16 cellular contexts compared by ENCODE assay signal in the genomic region with DNA sequence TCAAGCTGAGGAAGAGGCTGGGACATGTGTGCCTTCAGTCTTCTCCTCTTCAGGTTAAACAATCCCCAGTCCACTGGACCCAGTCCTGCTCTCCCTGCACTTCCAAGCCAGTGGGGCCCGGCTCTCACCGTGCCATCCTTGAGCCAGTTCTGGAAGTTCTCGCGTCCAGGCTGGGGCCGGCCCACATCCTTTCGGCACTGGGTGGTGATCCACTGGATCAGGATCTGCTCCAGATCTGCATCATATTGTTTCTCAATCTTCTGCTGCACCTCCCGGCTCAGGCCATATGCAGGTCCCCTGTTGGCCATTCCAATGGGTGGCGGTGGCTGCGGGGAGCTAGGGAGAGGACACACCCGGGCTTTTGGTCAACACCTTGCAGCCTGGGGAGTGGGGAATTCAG. TPM values are rescaled to one million over a fixed set of nuclear protein-coding genes. Genes with fewer than 3 reads are reported as not detected.
DNase-seq lines count a peak whose midpoint lies in the region; ATAC-seq and TF ChIP-seq lines count a peak whose summit lies in the region.
"Had no signal": no experiment of that assay in that cellular context is flagged by ENCODE, and none has a peak within 500 bp of the region (broad histone marks: within the 10 kb centered on the region; RNA-seq: fewer than 3 reads in every experiment).

No MANE protein-coding gene starts in this region.

- H3K4me1 Mint-ChIP-seq in natural killer cell: peaks cover 61 to 82% of the 10 kb centered on the region in 2 donors
- peaks cover 49 to 59% of the 10 kb centered on the region in 2 donors for H3K4me1 Mint-ChIP-seq in natural killer cell treated with Interleukin-12 subunit alpha and Interleukin-12 subunit beta and Interleukin-15 and Interleukin-18, amount 100 ng/mL, for 72 hours (ENCODE audit: low read depth in 2 of 2)
- peaks cover 70% of the 10 kb centered on the region for H3K4me1 Mint-ChIP-seq in activated B cell treated with CpG ODN at 0.5 μM for 24 hours

- H2AFZ ChIP-seq in GM23248: no peak overlapping the region

- H3K9me3 ChIP-seq in lower lobe of right lung (no peaks in the 10 kb centered on the region), GM23248 (ENCODE audit: low read depth) (no peaks in the 10 kb centered on the region)

- H3K9me3 Mint-ChIP-seq in natural killer cell (no peaks in the 10 kb centered on the region), activated B cell treated with CpG ODN at 0.5 μM for 24 hours (no peaks in the 10 kb centered on the region)
- H3K9me3 Mint-ChIP-seq in natural killer cell treated with Interleukin-12 subunit alpha and Interleukin-12 subunit beta and Interleukin-15 and Interleukin-18, amount 100 ng/mL, for 72 hours: no peaks in the 10 kb centered on the region

- H3K4me3 ChIP-seq in lower lobe of right lung (no peak overlapping the region), GM23248 (no peak overlapping the region)

- in situ Hi-C loops in GM23248 (cut with MboI): no loop called here

- no peak overlapping the region for H3K9ac ChIP-seq in GM23248

- H3K4me3 Mint-ChIP-seq in natural killer cell: no peak overlapping the region
- no peak overlapping the region for H3K4me3 Mint-ChIP-seq in natural killer cell treated with Interleukin-12 subunit alpha and Interleukin-12 subunit beta and Interleukin-15 and Interleukin-18, amount 100 ng/mL, for 72 hours
- no peak overlapping the region for H3K4me3 Mint-ChIP-seq in activated B cell treated with CpG ODN at 0.5 μM for 24 hours

- POLR2A ChIA-PET in activated B cell treated with CpG ODN at 0.5 μM for 24 hours (lab: Charles Lee): interaction anchor here (1.4 kb wide), 1 partner anchor 9 kb away, joined by 5 read pairs; no protein-coding TSS in a partner anchor

- H3K27me3 ChIP-seq in lower lobe of right lung (ENCODE audit: low read depth) (no peaks in the 10 kb centered on the region), GM23248 (replicated peaks; ENCODE audit: insufficient read depth) (no peaks in the 10 kb centered on the region)

- no peak for ATAC-seq in natural killer cell
- no peak for ATAC-seq in natural killer cell treated with Interleukin-12 subunit alpha and Interleukin-12 subunit beta and Interleukin-15 and Interleukin-18, amount 100 ng/mL, for 72 hours
- ATAC-seq in activated B cell treated with CpG ODN at 0.5 μM for 24 hours (ENCODE audit: low read depth): no peak
- no peak for ATAC-seq in lower lobe of right lung
- no peak for ATAC-seq in GM19328 (IDR thresholded peaks at IDR 0.05; ENCODE audit: unreplicated experiment)
- ATAC-seq: SK-N-SH treated with all-trans-retinoic acid at 6 μM for 48 hours had no signal

- H4K20me1 ChIP-seq in GM23248 (ENCODE audit: insufficient read depth): no peaks in the 10 kb centered on the region

- H3K27me3 Mint-ChIP-seq in natural killer cell (ENCODE audit: low read depth in 2 of 2) (peaks cover 0 to 2% of the 10 kb centered on the region in 2 donors), activated B cell treated with CpG ODN at 0.5 μM for 24 hours (no peaks in the 10 kb centered on the region)
- H3K27me3 Mint-ChIP-seq in natural killer cell treated with Interleukin-12 subunit alpha and Interleukin-12 subunit beta and Interleukin-15 and Interleukin-18, amount 100 ng/mL, for 72 hours: no peaks in the 10 kb centered on the region

- CTCF ChIA-PET in activated B cell treated with CpG ODN at 0.5 μM for 24 hours (lab: Charles Lee): interaction anchor here (0.6 kb wide), 1 partner anchor 1247 kb away, joined by 3 read pairs; no protein-coding TSS in a partner anchor

- peaks cover 81% of the 10 kb centered on the region for H3K4me1 ChIP-seq in lower lobe of right lung
- peaks cover 55% of the 10 kb centered on the region for H3K4me1 ChIP-seq in GM23248 (ENCODE audit: insufficient read depth)

- H3K9me2 ChIP-seq in GM23248 (ENCODE audit: insufficient read depth): no peaks in the 10 kb centered on the region

- peak overlapping the region; percentile 93 to 98 for H3K27ac Mint-ChIP-seq in natural killer cell
- H3K27ac Mint-ChIP-seq in natural killer cell treated with Interleukin-12 subunit alpha and Interleukin-12 subunit beta and Interleukin-15 and Interleukin-18, amount 100 ng/mL, for 72 hours: no peak overlapping the region
- peak overlapping the region; percentile 99 for H3K27ac Mint-ChIP-seq in activated B cell treated with CpG ODN at 0.5 μM for 24 hours

- H3F3A ChIP-seq in GM23248 (ENCODE audit: insufficient read depth): peaks cover 42% of the 10 kb centered on the region

- H3K27ac ChIP-seq in lower lobe of right lung (peak overlapping the region; percentile 100), GM23248 (no peak overlapping the region)
- H3K27ac ChIP-seq: VCaP had no signal

- no peak overlapping the region for H3K4me2 ChIP-seq in GM23248 (ENCODE audit: unreplicated experiment)

- 74 to 77% methylated on average over 10 of the region's 10 CpGs for WGBS in GM23248 (ENCODE audit: low coverage in 1 of 2, low lambda C conversion rate in 2 of 2, missing lambda C conversion rate in 2 of 2), 2 experiments

- intact Hi-C loops in natural killer cell (cut with micrococcal nuclease): loop anchor here (5.0 kb wide), 1 partner anchor 342 kb away; a partner anchor contains a TSS
- intact Hi-C loops in activated B cell treated with CpG ODN at 0.5 μM for 24 hours (cut with micrococcal nuclease): loop anchor here (2.0 to 10.0 kb wide), 5 partner anchors 17 to 345 kb away; a partner anchor contains a TSS
- intact Hi-C loops in lower lobe of right lung (cut with DNase I): no loop called here

- H3K36me3 ChIP-seq in lower lobe of right lung (peaks cover 52% of the 10 kb centered on the region), GM23248 (ENCODE audit: low read depth) (peaks cover 20% of the 10 kb centered on the region)

- DNase-seq in natural killer cell (no peak), activated B cell treated with CpG ODN at 0.5 μM for 24 hours (no peak), lower lobe of right lung (no peak), GM23248 (no peak), Ammon's horn (ENCODE audit: low spot score) (no peak), nucleus accumbens (lab: John Stamatoyannopoulos, UW) (no peak)
- no peak for DNase-seq in natural killer cell treated with Interleukin-12 subunit alpha and Interleukin-12 subunit beta and Interleukin-15 and Interleukin-18, amount 100 ng/mL, for 72 hours (ENCODE audit: low spot score)
- DNase-seq: dermis blood vessel endothelial cell had no signal

- TF ChIP-seq CTCF in natural killer cell (IDR thresholded peaks at IDR 0.05): no peak
- TF ChIP-seq CTCF in activated B cell treated with CpG ODN at 0.5 μM for 24 hours (IDR thresholded peaks at IDR 0.05): no peak
- no peak for TF ChIP-seq CTCF in lower lobe of right lung (IDR thresholded peaks at IDR 0.05)

- H3K36me3 Mint-ChIP-seq in natural killer cell (peaks cover 9% of the 10 kb centered on the region), activated B cell treated with CpG ODN at 0.5 μM for 24 hours (ENCODE audit: low read depth) (peaks cover 72% of the 10 kb centered on the region)
- peaks cover 15% of the 10 kb centered on the region for H3K36me3 Mint-ChIP-seq in natural killer cell treated with Interleukin-12 subunit alpha and Interleukin-12 subunit beta and Interleukin-15 and Interleukin-18, amount 100 ng/mL, for 72 hours

- H3K79me2 ChIP-seq in GM23248 (ENCODE audit: insufficient read depth): peaks cover 58% of the 10 kb centered on the region

RNA-seq across cellular contexts. Expression of a gene that starts 5.1 kb away (rescaled TPM):
- total RNA-seq in natural killer cell (100 to 1,000 TPM; 344 to 394 (median 358) TPM), activated B cell treated with CpG ODN at 0.5 μM for 24 hours (327 and 364 TPM in 2 replicates), lower lobe of right lung (451 TPM)
- 100 to 1,000 TPM; 239 to 375 TPM for total RNA-seq in natural killer cell treated with Interleukin-12 subunit alpha and Interleukin-12 subunit beta and Interleukin-15 and Interleukin-18, amount 100 ng/mL, for 72 hours
- total RNA-seq in GM23248 (2014; rRNA removed; shearing (Covaris generic)): 360 and 400 TPM in 2 replicates
- 692 and 713 TPM in 2 replicates for polyA plus RNA-seq in GM23248 (2016; fragmentation: Nextera tagmentation; extraction: Ambion mirVana)

RNA-seq across cellular contexts. Expression of a gene that starts 20.2 kb away (rescaled TPM):
- 1 to 10 TPM; 1.3 to 5.0 (median 1.6) TPM for total RNA-seq in natural killer cell
- total RNA-seq in natural killer cell treated with Interleukin-12 subunit alpha and Interleukin-12 subunit beta and Interleukin-15 and Interleukin-18, amount 100 ng/mL, for 72 hours: 1 to 10 TPM in 1 of 2 donors, under 1 TPM in 1; 0.38 to 3.0 TPM
- 1.2 and 1.8 TPM in 2 replicates for total RNA-seq in activated B cell treated with CpG ODN at 0.5 μM for 24 hours
- total RNA-seq in lower lobe of right lung: 10.2 TPM
- total RNA-seq in GM23248 (2014; rRNA removed; shearing (Covaris generic)): not detected in 2 replicates
- 0.34 and 0.51 TPM in 2 replicates for polyA plus RNA-seq in GM23248 (2016; fragmentation: Nextera tagmentation; extraction: Ambion mirVana)

RNA-seq across cellular contexts. Expression of a gene that starts 25.2 kb away (rescaled TPM):
- total RNA-seq in natural killer cell: not detected
- not detected for total RNA-seq in natural killer cell treated with Interleukin-12 subunit alpha and Interleukin-12 subunit beta and Interleukin-15 and Interleukin-18, amount 100 ng/mL, for 72 hours
- not detected in 2 replicates for total RNA-seq in activated B cell treated with CpG ODN at 0.5 μM for 24 hours
- 2.0 TPM for total RNA-seq in lower lobe of right lung
- not detected in 2 replicates for total RNA-seq in GM23248 (2014; rRNA removed; shearing (Covaris generic))
- 0.13 TPM in 1 of 2 replicates, not detected in the other for polyA plus RNA-seq in GM23248 (2016; fragmentation: Nextera tagmentation; extraction: Ambion mirVana)
- total RNA-seq: dermis blood vessel endothelial cell, LHCN-M2, lung microvascular endothelial cell, NCI-H460 had no signal
- polyA plus RNA-seq: BJ had no signal

RNA-seq across cellular contexts. Expression of a gene that starts 33.8 kb away (rescaled TPM):
- not detected for total RNA-seq in natural killer cell
- not detected for total RNA-seq in natural killer cell treated with Interleukin-12 subunit alpha and Interleukin-12 subunit beta and Interleukin-15 and Interleukin-18, amount 100 ng/mL, for 72 hours
- total RNA-seq in activated B cell treated with CpG ODN at 0.5 μM for 24 hours: not detected in 2 replicates
- total RNA-seq in lower lobe of right lung: not detected
- total RNA-seq in GM23248 (2014; rRNA removed; shearing (Covaris generic)): not detected in 2 replicates
- 0.48 and 0.51 TPM in 2 replicates for polyA plus RNA-seq in GM23248 (2016; fragmentation: Nextera tagmentation; extraction: Ambion mirVana)
- total RNA-seq: dermis blood vessel endothelial cell, LHCN-M2, lung microvascular endothelial cell, NCI-H460 had no signal
- polyA plus RNA-seq: BJ had no signal

RNA-seq across cellular contexts. Expression of a gene that starts 57.7 kb away (rescaled TPM):
- not detected for total RNA-seq in natural killer cell
- total RNA-seq in natural killer cell treated with Interleukin-12 subunit alpha and Interleukin-12 subunit beta and Interleukin-15 and Interleukin-18, amount 100 ng/mL, for 72 hours: not detected
- total RNA-seq in activated B cell treated with CpG ODN at 0.5 μM for 24 hours: not detected in 2 replicates
- 0.35 TPM for total RNA-seq in lower lobe of right lung
- not detected in 2 replicates for total RNA-seq in GM23248 (2014; rRNA removed; shearing (Covaris generic))
- not detected in 2 replicates for polyA plus RNA-seq in GM23248 (2016; fragmentation: Nextera tagmentation; extraction: Ambion mirVana)
- total RNA-seq: dermis blood vessel endothelial cell, LHCN-M2, lung microvascular endothelial cell, omental fat pad had no signal
- polyA plus RNA-seq: BJ had no signal

Comparison
In these comparisons a context has a peak if more than half of its experiments do, and no peak if none do; other contexts are left out.
1. H3K27ac Mint-ChIP-seq: peak in natural killer cell (2 of 2) and activated B cell treated with CpG ODN at 0.5 μM for 24 hours (single experiment); none in natural killer cell treated with Interleukin-12 subunit alpha and Interleukin-12 subunit beta and Interleukin-15 and Interleukin-18, amount 100 ng/mL, for 72 hours (0 of 2).